16 cellular contexts compared by ENCODE assay signal in the genomic region with DNA sequence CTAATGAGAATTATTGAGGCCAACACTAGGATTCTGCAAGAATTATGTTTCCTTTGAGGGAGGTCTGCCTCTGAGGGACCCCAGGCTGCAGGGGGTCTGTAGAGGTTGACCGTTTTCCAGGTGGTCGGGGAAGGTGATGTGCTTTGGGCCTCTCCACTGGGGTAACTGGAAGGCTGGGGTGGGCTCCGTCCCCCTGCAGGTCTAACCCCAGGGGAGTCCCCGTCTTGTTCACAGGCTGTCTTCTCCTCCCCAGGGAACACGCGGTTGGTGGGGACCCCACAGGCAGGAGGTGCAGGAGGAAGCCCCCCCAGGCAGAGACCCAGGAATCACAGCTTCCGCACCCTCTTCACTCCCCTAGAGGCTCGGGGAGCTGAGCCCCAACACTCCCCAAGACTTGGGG.
A peak's percentile ranks its signal among the peaks of the same experiment; 100 is the strongest.
DNase-seq lines count a peak whose midpoint lies in the region; ATAC-seq and TF ChIP-seq lines count a peak whose summit lies in the region.
"Had no signal": no experiment of that assay in that cellular context is flagged by ENCODE, and none has a peak within 500 bp of the region (broad histone marks: within the 10 kb centered on the region; RNA-seq: fewer than 3 reads in every experiment).

No MANE protein-coding gene starts in this region.

- H3K36me3 ChIP-seq in BLaER1 (no peaks in the 10 kb centered on the region), RWPE2 (ENCODE audit: low read depth) (no peaks in the 10 kb centered on the region), neuronal stem cell (replicated peaks in 1 of 2; ENCODE audit: control insufficient read depth in 2 of 2, insufficient read depth in 2 of 2, low read length in 2 of 2) (no peaks in the 10 kb centered on the region), upper lobe of right lung (no peaks in the 10 kb centered on the region), neural progenitor cell (no peaks in the 10 kb centered on the region)

- DNase-seq in RWPE2 (ENCODE audit: low spot score) (peak; percentile 13), neuronal stem cell (ENCODE audit: low spot score) (no peak), upper lobe of right lung (peak; percentile 41), neural progenitor cell (ENCODE audit: low spot score) (no peak)
- DNase-seq: 8988T; C1 segment of cervical spinal cord; CD4-positive, CD25-positive, alpha-beta regulatory T cell; COR-L47; GM23248; HCEC 1CT; HFFc6; IMR-90 had no signal

- no peak overlapping the region for H2AK5ac ChIP-seq in neuronal stem cell (ENCODE audit: low read depth, low read length)

- intact Hi-C loops in upper lobe of right lung (cut with DNase I) = no loop called here

- no peak overlapping the region for H2BK120ac ChIP-seq in neuronal stem cell (ENCODE audit: low read depth, low read length)

- no peaks in the 10 kb centered on the region for H3F3A ChIP-seq in neural progenitor cell (ENCODE audit: low read depth)

- peak overlapping the region; percentile 36 for H3K18ac ChIP-seq in neuronal stem cell (ENCODE audit: low read length)

- no peak overlapping the region for H4K8ac ChIP-seq in neuronal stem cell (ENCODE audit: low read depth, low read length)

- H3K27me3 ChIP-seq in BLaER1 = no peaks in the 10 kb centered on the region; the same call in 1 of the 2 replicates
- H3K27me3 ChIP-seq in RWPE2 (ENCODE audit: insufficient read depth, poor library complexity, severe bottlenecking) = no peaks in the 10 kb centered on the region
- H3K27me3 ChIP-seq in neuronal stem cell (ENCODE audit: control insufficient read depth in 3 of 3, insufficient read depth in 3 of 3, low read depth in 1 of 3, low read length in 3 of 3) = peaks cover 0 to 5% (median 2%) of the 10 kb centered on the region in 3 experiments
- H3K27me3 ChIP-seq in upper lobe of right lung = peaks cover 17% of the 10 kb centered on the region
- H3K27me3 ChIP-seq in neural progenitor cell = no peaks in the 10 kb centered on the region

- H3K4me2 ChIP-seq in BLaER1 (peak overlapping the region; percentile 60), neuronal stem cell (ENCODE audit: insufficient read depth, low read length, poor library complexity, severe bottlenecking) (no peak overlapping the region), neural progenitor cell (no peak overlapping the region)

- H3K4me1 Mint-ChIP-seq in neural progenitor cell = peaks cover 13% of the 10 kb centered on the region
- H3K4me1 Mint-ChIP-seq: CD4-positive, CD25-positive, alpha-beta regulatory T cell; CD8-positive, alpha-beta memory T cell had no signal

- no peaks in the 10 kb centered on the region for H3K9me3 ChIP-seq in BLaER1
- no peaks in the 10 kb centered on the region for H3K9me3 ChIP-seq in RWPE2 (ENCODE audit: severe bottlenecking)
- H3K9me3 ChIP-seq in neuronal stem cell (replicated peaks in 1 of 2; ENCODE audit: control insufficient read depth in 2 of 2, insufficient read depth in 1 of 2, low read depth in 1 of 2, low read length in 2 of 2) = peaks cover 0 to 3% of the 10 kb centered on the region in 2 donors
- H3K9me3 ChIP-seq in upper lobe of right lung = no peaks in the 10 kb centered on the region
- no peaks in the 10 kb centered on the region for H3K9me3 ChIP-seq in neural progenitor cell (ENCODE audit: low read depth)

- H3K4me3 ChIP-seq in BLaER1 (no peak overlapping the region), RWPE2 (ENCODE audit: severe bottlenecking) (no peak overlapping the region), neuronal stem cell (ENCODE audit: low read length in 2 of 2) (no peak overlapping the region), upper lobe of right lung (no peak overlapping the region), neural progenitor cell (no peak overlapping the region)
- H3K4me3 ChIP-seq: GM23248 had no signal

- no peak overlapping the region for H3K27ac Mint-ChIP-seq in neural progenitor cell
- H3K27ac Mint-ChIP-seq: CD4-positive, CD25-positive, alpha-beta regulatory T cell; HFFc6 had no signal

- H3K4ac ChIP-seq in neuronal stem cell (ENCODE audit: low read length) = no peak overlapping the region

- H3K4me1 ChIP-seq in BLaER1 (peaks cover 33% of the 10 kb centered on the region), RWPE2 (ENCODE audit: insufficient read depth, poor library complexity, severe bottlenecking) (no peaks in the 10 kb centered on the region), neuronal stem cell (ENCODE audit: control insufficient read depth in 2 of 2, insufficient read depth in 1 of 2, low read depth in 1 of 2, low read length in 2 of 2) (peaks cover 3 to 4% of the 10 kb centered on the region in 2 donors), upper lobe of right lung (no peaks in the 10 kb centered on the region), neural progenitor cell (no peaks in the 10 kb centered on the region)

- no peak overlapping the region for H2BK5ac ChIP-seq in neuronal stem cell (ENCODE audit: low read length)

- ATAC-seq in RWPE2 (ENCODE audit: low read depth) (no peak), upper lobe of right lung (no peak), GM18867 (IDR thresholded peaks at IDR 0.05; ENCODE audit: unreplicated experiment) (no peak), HG03135 (IDR thresholded peaks at IDR 0.05; ENCODE audit: unreplicated experiment) (no peak)

- no peaks in the 10 kb centered on the region for H3K36me3 Mint-ChIP-seq in neural progenitor cell
- H3K36me3 Mint-ChIP-seq: CD4-positive, CD25-positive, alpha-beta regulatory T cell; CD8-positive, alpha-beta memory T cell had no signal

- no peak overlapping the region for H2AFZ ChIP-seq in neuronal stem cell (ENCODE audit: low read length)
- H2AFZ ChIP-seq in neural progenitor cell (replicated peaks) = no peak overlapping the region
- H2AFZ ChIP-seq: GM23248 had no signal

- no peaks in the 10 kb centered on the region for H3K79me2 ChIP-seq in neural progenitor cell (ENCODE audit: low read depth)

- no peak overlapping the region for H3K4me3 Mint-ChIP-seq in neural progenitor cell
- H3K4me3 Mint-ChIP-seq: CD4-positive, CD25-positive, alpha-beta regulatory T cell; CD8-positive, alpha-beta memory T cell; HFFc6 had no signal

- no peaks in the 10 kb centered on the region for H4K20me1 ChIP-seq in BLaER1
- H4K20me1 ChIP-seq in neural progenitor cell (ENCODE audit: low read depth) = no peaks in the 10 kb centered on the region

- peaks cover 2% of the 10 kb centered on the region for H3K79me1 ChIP-seq in neuronal stem cell (ENCODE audit: low read depth, low read length)

- no CpG with 5 or more reads among the region's 8 CpGs for WGBS in neuronal stem cell (ENCODE audit: extremely low coverage in 2 of 2, insufficient read length in 2 of 2, insufficient replicate concordance in 1 of 2), 2 donors

- no peak overlapping the region for H3K23ac ChIP-seq in neuronal stem cell (ENCODE audit: low read depth, low read length, poor library complexity)

- H3K9ac ChIP-seq in BLaER1 = no peak overlapping the region
- no peak overlapping the region for H3K9ac ChIP-seq in neuronal stem cell (ENCODE audit: low read depth, low read length, poor library complexity)
- no peak overlapping the region for H3K9ac ChIP-seq in neural progenitor cell
- H3K9ac ChIP-seq: GM23248 had no signal

- no peak overlapping the region for H4K91ac ChIP-seq in neuronal stem cell (ENCODE audit: low read depth, low read length, poor library complexity)

- H2BK12ac ChIP-seq in neuronal stem cell (ENCODE audit: low read length) = no peak overlapping the region

- H3K14ac ChIP-seq in neuronal stem cell (ENCODE audit: low read length) = no peak overlapping the region

- H3K27me3 Mint-ChIP-seq in neural progenitor cell (ENCODE audit: insufficient read depth, low read depth) = peaks cover 5% of the 10 kb centered on the region

- TF ChIP-seq CTCF in RWPE2 (IDR thresholded peaks at IDR 0.05; ENCODE audit: poor library complexity, severe bottlenecking) (no peak), upper lobe of right lung (IDR thresholded peaks at IDR 0.05) (no peak), neural progenitor cell (IDR thresholded peaks at IDR 0.05) (no peak)

- peaks cover under 1% of the 10 kb centered on the region for H3K9me3 Mint-ChIP-seq in neural progenitor cell
- H3K9me3 Mint-ChIP-seq: CD4-positive, CD25-positive, alpha-beta regulatory T cell; CD8-positive, alpha-beta memory T cell had no signal

- H3K27ac ChIP-seq in BLaER1 (no peak overlapping the region), RWPE2 (ENCODE audit: poor library complexity, severe bottlenecking) (no peak overlapping the region), neuronal stem cell (replicated peaks; ENCODE audit: low read length) (no peak overlapping the region), upper lobe of right lung (no peak overlapping the region), neural progenitor cell (no peak overlapping the region)
- H3K27ac ChIP-seq: GM23248 had no signal

- no peak overlapping the region for H2BK15ac ChIP-seq in neuronal stem cell (ENCODE audit: low read length)

Comparison
In these comparisons a context has a peak if more than half of its experiments do, and no peak if none do; other contexts are left out.
1. DNase-seq: peak in RWPE2 (single experiment) and upper lobe of right lung (single experiment); none in neuronal stem cell (single experiment) and neural progenitor cell (single experiment).